ENCODE assay signal across 7 cellular contexts in the genomic region with DNA sequence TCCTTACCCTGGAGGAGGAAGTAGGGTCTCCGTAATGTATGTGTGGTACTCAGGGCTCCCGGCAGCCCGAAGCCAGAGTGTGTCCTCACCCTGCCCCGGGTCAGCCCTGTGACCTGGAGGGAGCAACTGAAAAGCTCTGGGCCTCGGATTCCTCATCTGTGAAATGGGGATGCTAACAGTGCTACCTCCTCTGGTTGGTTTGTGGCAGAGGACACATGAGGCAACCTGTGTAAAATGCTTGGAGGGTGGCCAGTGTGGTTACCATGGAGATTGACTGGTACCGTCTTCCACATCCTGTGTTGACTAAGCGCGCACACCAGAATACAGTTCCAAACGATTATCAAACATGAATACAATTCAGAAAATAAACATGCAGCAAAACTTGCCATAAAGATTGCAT.
A peak's percentile ranks its signal among the peaks of the same experiment; 100 is the strongest.
DNase-seq lines count a peak whose midpoint lies in the region; ATAC-seq and TF ChIP-seq lines count a peak whose summit lies in the region.

No MANE protein-coding gene starts in this region.

- no peak for TF ChIP-seq CTCF in foreskin keratinocyte (conservative IDR thresholded peaks at IDR 0.05)

- H3K4me1 ChIP-seq in foreskin keratinocyte = peaks cover 19% of the 10 kb centered on the region

- H3K27me3 ChIP-seq in foreskin keratinocyte = no peaks in the 10 kb centered on the region

- peak; percentile 52 for DNase-seq in NCI-H774 (lab: John Stamatoyannopoulos, UW)
- peak; percentile 65 for DNase-seq in activated T-cell treated with anti-CD3 and anti-CD28 coated beads for 1 hour (ENCODE audit: low read depth)
- peak; percentile 68 for DNase-seq in foreskin keratinocyte
- DNase-seq in stimulated activated CD8-positive, alpha-beta memory T cell treated with anti-CD3 and anti-CD28 coated beads, Interleukin-7, amount 100 ng/mL, for 24 hours (ENCODE audit: low read depth) = peak; percentile 41
- DNase-seq in SKM-1 (lab: John Stamatoyannopoulos, UW; ENCODE audit: unreplicated experiment) = no peak
- DNase-seq in GM03348 (ENCODE audit: low spot score) = no peak
- DNase-seq in SW480 (ENCODE audit: low spot score) = no peak

- H3K27ac ChIP-seq in foreskin keratinocyte = no peak overlapping the region

- ATAC-seq in foreskin keratinocyte = peak; percentile 56

Comparison
In these comparisons a context has a peak if more than half of its experiments do, and no peak if none do; other contexts are left out.
1. DNase-seq: peak in NCI-H774 (single experiment), activated T-cell treated with anti-CD3 and anti-CD28 coated beads for 1 hour (single experiment), foreskin keratinocyte (2 of 2) and stimulated activated CD8-positive, alpha-beta memory T cell treated with anti-CD3 and anti-CD28 coated beads, Interleukin-7, amount 100 ng/mL, for 24 hours (single experiment); none in SKM-1 (single experiment), GM03348 (single experiment) and SW480 (single experiment).